In genomic region chr3:177445591-177445990, GRCh38 we compare ENCODE assay signal across 22 cellular contexts.
DNase-seq lines count a peak whose midpoint lies in the region; ATAC-seq and TF ChIP-seq lines count a peak whose summit lies in the region.
"Had no signal": no experiment of that assay in that cellular context is flagged by ENCODE, and none has a peak within 500 bp of the region (broad histone marks: within the 10 kb centered on the region; RNA-seq: fewer than 3 reads in every experiment).

No MANE protein-coding gene starts in this region.

- in situ Hi-C loops in transverse colon (cut with MboI; ENCODE audit: low pct_ligation_motif_present in 1 of 4, low pct_unique_long_range_greater_than_20kb in 1 of 4, low sequenced_read_pairs in 3 of 4) = no loop called here

- TF ChIP-seq POLR2A in transverse colon (IDR thresholded peaks at IDR 0.05) = no peak

- no peaks in the 10 kb centered on the region for H3K36me3 ChIP-seq in colonic mucosa
- H3K36me3 ChIP-seq in mucosa of rectum (ENCODE audit: control insufficient read depth in 2 of 2, insufficient read depth in 2 of 2, low read length in 2 of 2) = no peaks in the 10 kb centered on the region
- H3K36me3 ChIP-seq in transverse colon = no peaks in the 10 kb centered on the region
- H3K36me3 ChIP-seq: SJCRH30 had no signal

- H3K27ac ChIP-seq in colonic mucosa (peak overlapping the region; percentile 74), mucosa of rectum (ENCODE audit: low read depth in 2 of 2, low read length in 2 of 2) (peak overlapping the region; percentile 77 to 78), transverse colon (peak overlapping the region; percentile 77 to 81 (median 78)), right cardiac atrium (ENCODE audit: low read length) (no peak overlapping the region)
- H3K27ac ChIP-seq: A549, SJCRH30 had no signal

- TF ChIP-seq CTCF in colonic mucosa (IDR thresholded peaks at IDR 0.05) = no peak
- no peak for TF ChIP-seq CTCF in transverse colon (IDR thresholded peaks at IDR 0.05)

- H3K4me1 ChIP-seq in colonic mucosa = peaks cover 10% of the 10 kb centered on the region
- H3K4me1 ChIP-seq in mucosa of rectum (ENCODE audit: control insufficient read depth in 2 of 2, insufficient read depth in 2 of 2, low read length in 2 of 2) = peaks cover 11 to 30% of the 10 kb centered on the region in 2 donors
- H3K4me1 ChIP-seq in transverse colon = peaks cover 14 to 83% (median 36%) of the 10 kb centered on the region in 4 donors
- H3K4me1 ChIP-seq in right cardiac atrium (ENCODE audit: control insufficient read depth, insufficient read depth, low read length) = no peaks in the 10 kb centered on the region

- H3K9ac ChIP-seq in colonic mucosa (ENCODE audit: low read depth in 2 of 2, low read length in 2 of 2) (peak overlapping the region in 1 of 2 donors; percentile 52), mucosa of rectum (ENCODE audit: low read depth in 1 of 2, low read length in 2 of 2) (no peak overlapping the region)

- no peak for ATAC-seq in HG02798 (IDR thresholded peaks at IDR 0.05; ENCODE audit: poor library complexity, unreplicated experiment)
- ATAC-seq in right cardiac atrium = no peak
- ATAC-seq: A549, HepG2, K562 had no signal

- H3K4me3 ChIP-seq in colonic mucosa (no peak overlapping the region), mucosa of rectum (ENCODE audit: low read length in 2 of 2) (peak overlapping the region in 1 of 2 donors; percentile 42), transverse colon (peak overlapping the region in 1 of 4 donors; percentile 17), right cardiac atrium (ENCODE audit: low read length) (no peak overlapping the region)
- H3K4me3 ChIP-seq: A549, K562, SJCRH30 had no signal

- H3K27me3 ChIP-seq in colonic mucosa (no peaks in the 10 kb centered on the region), mucosa of rectum (ENCODE audit: control insufficient read depth in 2 of 2, insufficient read depth in 2 of 2, low read length in 2 of 2) (no peaks in the 10 kb centered on the region), transverse colon (no peaks in the 10 kb centered on the region), right cardiac atrium (ENCODE audit: control insufficient read depth, insufficient read depth) (no peaks in the 10 kb centered on the region)
- H3K27me3 ChIP-seq: SJCRH30 had no signal

- no peak for TF ChIP-seq EP300 in transverse colon (IDR thresholded peaks at IDR 0.05; ENCODE audit: low read depth)

- intact Hi-C loops in colonic mucosa (cut with DNase I) = no loop called here
- intact Hi-C loops in transverse colon (cut with DNase I; ENCODE audit: low total_unique reads) = no loop called here
- intact Hi-C loops in right cardiac atrium (cut with DNase I) = no loop called here

- peak; percentile 28 for DNase-seq in HT-29 (ENCODE audit: low spot score)
- DNase-seq in colonic mucosa = no peak
- DNase-seq in transverse colon = no peak
- DNase-seq in right cardiac atrium = no peak
- no peak for DNase-seq in NCI-H524 treated with DMSO at 0.1 percent for 48 hours (lab: John Stamatoyannopoulos, UW)
- DNase-seq: EL; GF-D8; GOT3; HCEC 1CT; MM.1S; NCI-H1092; NCI-H1436; NCI-H187 treated with DMSO at 0.1 percent for 48 hours; NCI-H2107; NCI-H774; NK-92 treated with Interleukin-12 subunit alpha and Interleukin-12 subunit beta, amount 100 ng/mL, for 24 hours; SJCRH30 had no signal

- no peaks in the 10 kb centered on the region for H3K9me3 ChIP-seq in colonic mucosa
- no peaks in the 10 kb centered on the region for H3K9me3 ChIP-seq in mucosa of rectum (ENCODE audit: control insufficient read depth in 2 of 2, low read length in 2 of 2)
- H3K9me3 ChIP-seq in transverse colon = no peaks in the 10 kb centered on the region
- H3K9me3 ChIP-seq in right cardiac atrium (ENCODE audit: control insufficient read depth, low read length) = no peaks in the 10 kb centered on the region
- H3K9me3 ChIP-seq: A549, SJCRH30 had no signal
